ENCODE assay signal across 18 cellular contexts in genomic region chr2:128384446-128384845, GRCh38.
A peak's percentile ranks its signal among the peaks of the same experiment; 100 is the strongest.
DNase-seq lines count a peak whose midpoint lies in the region; ATAC-seq and TF ChIP-seq lines count a peak whose summit lies in the region.
"Had no signal": no experiment of that assay in that cellular context is flagged by ENCODE, and none has a peak within 500 bp of the region (broad histone marks: within the 10 kb centered on the region; RNA-seq: fewer than 3 reads in every experiment).

No MANE protein-coding gene starts in this region.

- H3K27ac Mint-ChIP-seq in endodermal cell = no peak overlapping the region
- no peak overlapping the region for H3K27ac Mint-ChIP-seq in activated T-helper 2 cell treated with anti-CD3 and anti-CD28 coated beads, Interferon-gamma antibody, Interleukin-2, Interleukin-4, amounts not matched to agents 10 μg/mL and 5 μg/mL and 100 μg/mL, durations not matched to agents 14 hours and 24 hours and 36 hours
- H3K27ac Mint-ChIP-seq: CD4-positive, CD25-positive, alpha-beta regulatory T cell had no signal

- H3K9me3 Mint-ChIP-seq in endodermal cell = no peaks in the 10 kb centered on the region
- H3K9me3 Mint-ChIP-seq in activated T-helper 2 cell treated with anti-CD3 and anti-CD28 coated beads, Interferon-gamma antibody, Interleukin-2, Interleukin-4, amounts not matched to agents 10 μg/mL and 5 μg/mL and 100 μg/mL, durations not matched to agents 14 hours and 24 hours and 36 hours = no peaks in the 10 kb centered on the region
- H3K9me3 Mint-ChIP-seq: CD4-positive, CD25-positive, alpha-beta regulatory T cell had no signal

- 96 to 97% methylated on average over 10 of the region's 10 CpGs for WGBS in heart right ventricle, 2 donors
- WGBS in endodermal cell (ENCODE audit: insufficient coverage in 1 of 2, insufficient read length in 1 of 2), 2 experiments = 98 to 100% methylated on average over 1 to 10 of the region's 10 CpGs

- DNase-seq in cardiac septum (ENCODE audit: low spot score) (peak; percentile 47), heart right ventricle (no peak), endodermal cell (peak; percentile 37), posterior vena cava (ENCODE audit: low spot score) (peak; percentile 38), globus pallidus (ENCODE audit: low spot score) (no peak), DMS153 (lab: John Stamatoyannopoulos, UW) (no peak)
- DNase-seq in activated T-helper 2 cell treated with anti-CD3 and anti-CD28 coated beads, Interferon-gamma antibody, Interleukin-2, Interleukin-4, amounts not matched to agents 10 μg/mL and 5 μg/mL and 100 μg/mL, durations not matched to agents 14 hours and 24 hours and 36 hours (ENCODE audit: low spot score) = no peak
- DNase-seq: BE2C; CD4-positive, CD25-positive, alpha-beta regulatory T cell; DND-41; Kasumi-1; NCI-H187; NCI-H446; NCI-H526; SJCRH30 had no signal

- peaks cover 4% of the 10 kb centered on the region for H3K27me3 Mint-ChIP-seq in endodermal cell (ENCODE audit: insufficient read depth)
- no peaks in the 10 kb centered on the region for H3K27me3 Mint-ChIP-seq in activated T-helper 2 cell treated with anti-CD3 and anti-CD28 coated beads, Interferon-gamma antibody, Interleukin-2, Interleukin-4, amounts not matched to agents 10 μg/mL and 5 μg/mL and 100 μg/mL, durations not matched to agents 14 hours and 24 hours and 36 hours (ENCODE audit: low read depth)

- no peak overlapping the region for H3K9ac ChIP-seq in endodermal cell (ENCODE audit: extremely low read depth, low read length, poor library complexity, severe bottlenecking)

- H3K27ac ChIP-seq in heart right ventricle = no peak overlapping the region
- no peak overlapping the region for H3K27ac ChIP-seq in endodermal cell (ENCODE audit: low read depth, low read length)
- H3K27ac ChIP-seq: A549, Peyer's patch, SJCRH30 had no signal

- TF ChIP-seq CTCF in heart right ventricle (IDR thresholded peaks at IDR 0.05) (no peak), endodermal cell (conservative IDR thresholded peaks at IDR 0.05) (no peak)

- no peaks in the 10 kb centered on the region for H3K36me3 Mint-ChIP-seq in endodermal cell (ENCODE audit: low read depth)
- H3K36me3 Mint-ChIP-seq in activated T-helper 2 cell treated with anti-CD3 and anti-CD28 coated beads, Interferon-gamma antibody, Interleukin-2, Interleukin-4, amounts not matched to agents 10 μg/mL and 5 μg/mL and 100 μg/mL, durations not matched to agents 14 hours and 24 hours and 36 hours (ENCODE audit: low read depth) = no peaks in the 10 kb centered on the region
- H3K36me3 Mint-ChIP-seq: CD4-positive, CD25-positive, alpha-beta regulatory T cell had no signal

- intact Hi-C loops in cardiac septum (cut with DNase I) (loop anchor here (5.0 kb wide), 1 partner anchor 58 kb away; no protein-coding TSS in a partner anchor), heart right ventricle (cut with DNase I) (no loop called here), posterior vena cava (cut with DNase I) (no loop called here)
- intact Hi-C loops in activated T-helper 2 cell treated with anti-CD3 and anti-CD28 coated beads, Interferon-gamma antibody, Interleukin-2, Interleukin-4, amounts not matched to agents 10 μg/mL and 5 μg/mL and 100 μg/mL, durations not matched to agents 14 hours and 24 hours and 36 hours (cut with micrococcal nuclease) = no loop called here

- H3K4me1 ChIP-seq in heart right ventricle (peaks cover 4 to 26% (median 20%) of the 10 kb centered on the region in 9 donors), endodermal cell (ENCODE audit: control insufficient read depth, insufficient read depth, low read length) (peaks cover 25% of the 10 kb centered on the region)
- H3K4me1 ChIP-seq: A549, BE2C had no signal

- H3K36me3 ChIP-seq in heart right ventricle (no peaks in the 10 kb centered on the region), endodermal cell (ENCODE audit: control insufficient read depth, insufficient read depth, low read length) (no peaks in the 10 kb centered on the region)
- H3K36me3 ChIP-seq: BE2C, HAP-1, Peyer's patch, SJCRH30 had no signal

- no peak for ATAC-seq in heart right ventricle
- ATAC-seq: A549 had no signal

- H3K4me1 Mint-ChIP-seq in endodermal cell = peaks cover 36% of the 10 kb centered on the region
- H3K4me1 Mint-ChIP-seq in activated T-helper 2 cell treated with anti-CD3 and anti-CD28 coated beads, Interferon-gamma antibody, Interleukin-2, Interleukin-4, amounts not matched to agents 10 μg/mL and 5 μg/mL and 100 μg/mL, durations not matched to agents 14 hours and 24 hours and 36 hours (ENCODE audit: low read depth) = no peaks in the 10 kb centered on the region
- H3K4me1 Mint-ChIP-seq: CD4-positive, CD25-positive, alpha-beta regulatory T cell had no signal

- no peaks in the 10 kb centered on the region for H3K27me3 ChIP-seq in heart right ventricle
- H3K27me3 ChIP-seq in endodermal cell (ENCODE audit: control insufficient read depth, insufficient read depth, low read length, poor library complexity, severe bottlenecking) = no peaks in the 10 kb centered on the region
- H3K27me3 ChIP-seq: BE2C, Peyer's patch, SJCRH30 had no signal

- H3K9me3 ChIP-seq in heart right ventricle = no peaks in the 10 kb centered on the region
- no peaks in the 10 kb centered on the region for H3K9me3 ChIP-seq in endodermal cell (ENCODE audit: control insufficient read depth, low read length)
- H3K9me3 ChIP-seq: A549, BE2C, HAP-1, Peyer's patch, SJCRH30 had no signal

- no peak overlapping the region for H3K4me3 Mint-ChIP-seq in endodermal cell
- H3K4me3 Mint-ChIP-seq in activated T-helper 2 cell treated with anti-CD3 and anti-CD28 coated beads, Interferon-gamma antibody, Interleukin-2, Interleukin-4, amounts not matched to agents 10 μg/mL and 5 μg/mL and 100 μg/mL, durations not matched to agents 14 hours and 24 hours and 36 hours (ENCODE audit: low read depth) = no peak overlapping the region
- H3K4me3 Mint-ChIP-seq: CD4-positive, CD25-positive, alpha-beta regulatory T cell had no signal

- H3K4me3 ChIP-seq in heart right ventricle (no peak overlapping the region), endodermal cell (ENCODE audit: low read length) (no peak overlapping the region)
- H3K4me3 ChIP-seq: A549, HAP-1, Peyer's patch, SJCRH30 had no signal

Comparison
In these comparisons a context has a peak if more than half of its experiments do, and no peak if none do; other contexts are left out.
1. DNase-seq: peak in cardiac septum (single experiment), endodermal cell (single experiment) and posterior vena cava (single experiment); none in heart right ventricle (0 of 2), globus pallidus (single experiment), DMS153 (single experiment) and activated T-helper 2 cell treated with anti-CD3 and anti-CD28 coated beads, Interferon-gamma antibody, Interleukin-2, Interleukin-4, amounts not matched to agents 10 μg/mL and 5 μg/mL and 100 μg/mL, durations not matched to agents 14 hours and 24 hours and 36 hours (single experiment).